In the genomic region with DNA sequence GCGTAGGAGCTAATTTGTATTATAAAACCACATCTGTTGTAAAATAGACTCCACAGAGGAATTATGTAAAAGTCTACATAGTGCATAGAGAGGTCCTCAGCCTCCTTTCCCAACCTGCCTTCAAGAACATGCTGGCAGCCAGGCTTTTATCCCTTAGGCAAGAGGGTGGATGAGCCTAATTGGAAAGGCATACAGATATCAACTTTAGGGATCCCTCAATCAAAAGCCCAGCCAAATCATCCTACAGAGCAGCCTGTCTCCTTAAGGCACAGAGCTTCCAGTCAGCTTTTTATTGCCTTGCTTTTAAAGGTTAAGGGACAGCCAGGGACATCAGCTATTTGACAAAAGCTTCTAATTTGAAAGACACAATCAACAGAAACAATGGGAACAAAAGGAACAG, we compare ENCODE assay signal across 1 cellular context.
TF ChIP-seq lines count a peak whose summit lies in the region.

No MANE protein-coding gene starts in this region.

TF ChIP-seq in HCT116, 20 proteins besides CTCF, POLR2A, EP300 and RAD21 (continued from another document):
- TF ChIP-seq EGR1 (IDR thresholded peaks at IDR 0.05; ENCODE audit: low read depth) (no peak), SRF (IDR thresholded peaks at IDR 0.05; ENCODE audit: low read depth) (no peak), SP1 (IDR thresholded peaks at IDR 0.05; ENCODE audit: low read depth) (no peak), YY1 (IDR thresholded peaks at IDR 0.05; ENCODE audit: extremely low read depth, insufficient replicate concordance, low read depth, low read length) (no peak), SIN3A (IDR thresholded peaks at IDR 0.05; ENCODE audit: low read depth) (no peak), TCF7L2 (IDR thresholded peaks at IDR 0.05; ENCODE audit: borderline replicate concordance, extremely low read depth, insufficient read depth, insufficient read length) (no peak), MAX (IDR thresholded peaks at IDR 0.05) (no peak), REST (IDR thresholded peaks at IDR 0.05; ENCODE audit: low read depth) (no peak), ZFX (IDR thresholded peaks at IDR 0.05) (no peak), FOSL1 (IDR thresholded peaks at IDR 0.05; ENCODE audit: low read depth) (no peak), JUND (IDR thresholded peaks at IDR 0.05) (no peak)
- TF ChIP-seq, protein P1, sequence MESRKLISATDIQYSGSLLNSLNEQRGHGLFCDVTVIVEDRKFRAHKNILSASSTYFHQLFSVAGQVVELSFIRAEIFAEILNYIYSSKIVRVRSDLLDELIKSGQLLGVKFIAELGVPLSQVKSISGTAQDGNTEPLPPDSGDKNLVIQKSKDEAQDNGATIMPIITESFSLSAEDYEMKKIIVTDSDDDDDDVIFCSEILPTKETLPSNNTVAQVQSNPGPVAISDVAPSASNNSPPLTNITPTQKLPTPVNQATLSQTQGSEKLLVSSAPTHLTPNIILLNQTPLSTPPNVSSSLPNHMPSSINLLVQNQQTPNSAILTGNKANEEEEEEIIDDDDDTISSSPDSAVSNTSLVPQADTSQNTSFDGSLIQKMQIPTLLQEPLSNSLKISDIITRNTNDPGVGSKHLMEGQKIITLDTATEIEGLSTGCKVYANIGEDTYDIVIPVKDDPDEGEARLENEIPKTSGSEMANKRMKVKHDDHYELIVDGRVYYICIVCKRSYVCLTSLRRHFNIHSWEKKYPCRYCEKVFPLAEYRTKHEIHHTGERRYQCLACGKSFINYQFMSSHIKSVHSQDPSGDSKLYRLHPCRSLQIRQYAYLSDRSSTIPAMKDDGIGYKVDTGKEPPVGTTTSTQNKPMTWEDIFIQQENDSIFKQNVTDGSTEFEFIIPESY (IDR thresholded peaks at IDR 0.05; ENCODE audit: extremely low read depth, insufficient replicate concordance, low read length), result no peak
